Comparison of ENCODE assay signal across 25 cellular contexts in genomic region chr3:140994316-140994715, GRCh38. TPM values are rescaled to one million over a fixed set of nuclear protein-coding genes. Genes with fewer than 3 reads are reported as not detected.
DNase-seq lines count a peak whose midpoint lies in the region; ATAC-seq, FAIRE-seq and TF ChIP-seq lines count a peak whose summit lies in the region.
"Had no signal": no experiment of that assay in that cellular context is flagged by ENCODE, and none has a peak within 500 bp of the region (broad histone marks: within the 10 kb centered on the region; RNA-seq: fewer than 3 reads in every experiment).

No MANE protein-coding gene starts in this region.

- no peaks in the 10 kb centered on the region for H3K4me1 Mint-ChIP-seq in MCF 10A (ENCODE audit: insufficient read depth, unreplicated experiment)
- H3K4me1 Mint-ChIP-seq: CD4-positive, CD25-positive, alpha-beta regulatory T cell had no signal

- H3K9ac ChIP-seq in mammary epithelial cell (ENCODE audit: insufficient read depth, low read length): no peak overlapping the region
- H3K9ac ChIP-seq: BLaER1, KMS-11 had no signal

- H3K36me3 Mint-ChIP-seq in MCF 10A (ENCODE audit: insufficient read depth, unreplicated experiment): no peaks in the 10 kb centered on the region
- H3K36me3 Mint-ChIP-seq: CD4-positive, CD25-positive, alpha-beta regulatory T cell had no signal

- dilution Hi-C loops in mammary epithelial cell (cut with HindIII; ENCODE audit: low sequenced_read_pairs): no loop called here

- BruUV-seq in mammary epithelial cell (replicated peaks; lab: Mats Ljungman, UMichigan) (no TSS peak), MCF 10A (replicated peaks; lab: Mats Ljungman, UMichigan) (no TSS peak)

- no peaks in the 10 kb centered on the region for H4K20me1 ChIP-seq in mammary epithelial cell (ENCODE audit: insufficient read depth, low read length)
- H4K20me1 ChIP-seq: BLaER1 had no signal

- H3K27ac Mint-ChIP-seq in MCF 10A (ENCODE audit: low read depth, unreplicated experiment): no peak overlapping the region
- H3K27ac Mint-ChIP-seq: CD4-positive, CD25-positive, alpha-beta regulatory T cell had no signal

- H3K79me2 ChIP-seq in mammary epithelial cell (ENCODE audit: insufficient read depth, low read length): no peaks in the 10 kb centered on the region

- ATAC-seq in GM18519 (IDR thresholded peaks at IDR 0.05; ENCODE audit: low FRiP score, unreplicated experiment): no peak
- ATAC-seq: HCT116 had no signal

- CTCF ChIA-PET in mammary epithelial cell (lab: Charles Lee; ENCODE audit: low non-redundant PET): interaction anchor here (0.8 kb wide), 1 partner anchor 314 kb away, joined by 7 read pairs; no protein-coding TSS in a partner anchor
- CTCF ChIA-PET in MCF 10A (lab: Yijun Ruan, JAX): interaction anchor here (1.4 kb wide), 1 partner anchor 198 kb away, joined by 7 read pairs; no protein-coding TSS in a partner anchor

- TF ChIP-seq CTCF in mammary epithelial cell (conservative IDR thresholded peaks at IDR 0.05 in 1 of 2, IDR thresholded peaks at IDR 0.05 in 1 of 2; ENCODE audit: extremely low read depth in 1 of 2, insufficient read depth in 1 of 2, low read depth in 1 of 2, low read length in 2 of 2) (no peak), MCF 10A (IDR thresholded peaks at IDR 0.05; ENCODE audit: unreplicated experiment) (no peak)

- DNase-seq in mammary epithelial cell (peak; percentile 28), MCF 10A (ENCODE audit: unreplicated experiment) (no peak), amniotic epithelial cell (ENCODE audit: low read depth) (peak; percentile 51), iris pigment epithelial cell (ENCODE audit: low read depth) (peak; percentile 31), GM12892 (ENCODE audit: insufficient read length) (no peak), NOMO-1 treated with dmso at 0.1 percent for 144 hours (lab: John Stamatoyannopoulos, UW; ENCODE audit: unreplicated experiment) (no peak)
- DNase-seq: CD4-positive, CD25-positive, alpha-beta regulatory T cell; IMR-90; NCI-H1105; NCI-H1436 treated with DMSO at 0.1 percent for 48 hours; NCI-H187 treated with DMSO at 0.1 percent for 48 hours; NCI-H446; NCI-H524 treated with DMSO at 0.1 percent for 48 hours; NCI-H774; PC-9; Right ventricle myocardium superior had no signal

- H3K27me3 Mint-ChIP-seq in MCF 10A (ENCODE audit: insufficient read depth, unreplicated experiment): peaks cover 13% of the 10 kb centered on the region

- 54% methylated on average over 1 of the region's 1 CpG for WGBS in mammary epithelial cell (ENCODE audit: low coverage, missing lambda C conversion rate)

- no peaks in the 10 kb centered on the region for H3K9me3 ChIP-seq in mammary epithelial cell (replicated peaks; ENCODE audit: insufficient read depth, low read length)
- H3K9me3 ChIP-seq: SJSA1 had no signal

- POLR2A ChIA-PET in MCF 10A (lab: Yijun Ruan, JAX): interaction anchor here (0.8 kb wide), 1 partner anchor 18 kb away, joined by 3 read pairs; no protein-coding TSS in a partner anchor

- intact Hi-C loops in mammary epithelial cell (cut with micrococcal nuclease) (loop anchor here (10.0 kb wide), 1 partner anchor 460 kb away; no protein-coding TSS in a partner anchor), MCF 10A (cut with micrococcal nuclease) (no loop called here)

- no peak for TF ChIP-seq POLR2A in GM12892 (IDR thresholded peaks at IDR 0.05; ENCODE audit: low read depth, low read length)

- no peak overlapping the region for H3K4me3 Mint-ChIP-seq in MCF 10A (ENCODE audit: unreplicated experiment)
- H3K4me3 Mint-ChIP-seq: CD4-positive, CD25-positive, alpha-beta regulatory T cell had no signal

- no peak overlapping the region for H3K4me2 ChIP-seq in mammary epithelial cell (ENCODE audit: insufficient read depth, low read depth, low read length)
- H3K4me2 ChIP-seq: BLaER1, KMS-11, PC-9 had no signal

- no peak for FAIRE-seq in GM12892 (lab: Jason Lieb, UNC)
- FAIRE-seq: D721Med, H1 had no signal

- H3K4me3 ChIP-seq in mammary epithelial cell (replicated peaks in 1 of 3; ENCODE audit: insufficient read depth in 1 of 3, low read depth in 2 of 3, low read length in 3 of 3): no peak overlapping the region
- H3K4me3 ChIP-seq: BLaER1, PC-9, SJSA1 had no signal

- no peak overlapping the region for H3K27ac ChIP-seq in mammary epithelial cell (ENCODE audit: insufficient read depth, low read depth, low read length)
- H3K27ac ChIP-seq: 22Rv1, BLaER1, KMS-11, PC-9, SJSA1 had no signal

- H2AFZ ChIP-seq in mammary epithelial cell (ENCODE audit: low read depth, low read length): no peak overlapping the region
- H2AFZ ChIP-seq: PC-9 had no signal

- peaks cover 7% of the 10 kb centered on the region for H3K9me3 Mint-ChIP-seq in MCF 10A (ENCODE audit: unreplicated experiment)

- H3K4me1 ChIP-seq in mammary epithelial cell (ENCODE audit: insufficient read depth, low read length): no peaks in the 10 kb centered on the region
- H3K4me1 ChIP-seq: BLaER1, SJSA1 had no signal

- H3K36me3 ChIP-seq in mammary epithelial cell (ENCODE audit: insufficient read depth, low read length): no peaks in the 10 kb centered on the region
- H3K36me3 ChIP-seq: BLaER1, SJSA1 had no signal

- no peaks in the 10 kb centered on the region for H3K27me3 ChIP-seq in mammary epithelial cell (ENCODE audit: insufficient read depth, low read length)
- H3K27me3 ChIP-seq: BLaER1, SJSA1 had no signal

- in situ Hi-C loops in mammary epithelial cell (cut with MboI; ENCODE audit: low sequenced_read_pairs in 2 of 2): no loop called here

RNA-seq across cellular contexts. Expression of gene SLC25A36, which starts 52.7 kb away (rescaled TPM):
- total RNA-seq in mammary epithelial cell: 10 to 100 TPM; 59.9 to 89.0 TPM
- polyA plus RNA-seq in mammary epithelial cell: 31.6 TPM
- 74.3 TPM for polyA minus RNA-seq in mammary epithelial cell
- total RNA-seq in MCF 10A (2022): 71.2 and 75.0 TPM in 2 replicates
- 85.2 TPM for polyA plus RNA-seq in GM12892 (2012; ENCODE audit: missing spikeins)

RNA-seq across cellular contexts. Expression of gene SPSB4, which starts 56.8 kb away (rescaled TPM):
- total RNA-seq in mammary epithelial cell: not detected
- not detected for polyA plus RNA-seq in mammary epithelial cell
- not detected for polyA minus RNA-seq in mammary epithelial cell
- total RNA-seq in MCF 10A (2022): not detected in 2 replicates
- polyA plus RNA-seq in GM12892 (2012; ENCODE audit: missing spikeins): not detected
- total RNA-seq: CD4-positive, CD25-positive, alpha-beta regulatory T cell; IMR-90; PC-9; RPMI7951 had no signal
- polyA plus RNA-seq: CD4-positive, CD25-positive, alpha-beta regulatory T cell; IMR-90 had no signal

Comparison
In these comparisons a context has a peak if more than half of its experiments do, and no peak if none do; other contexts are left out.
1. DNase-seq: peak in mammary epithelial cell (single experiment), amniotic epithelial cell (single experiment) and iris pigment epithelial cell (single experiment); none in MCF 10A (single experiment), GM12892 (single experiment) and NOMO-1 treated with dmso at 0.1 percent for 144 hours (single experiment).